Comparison of ENCODE assay signal across 8 cellular contexts in genomic region chr17:30831663-30832437, GRCh38.
DNase-seq lines count a peak whose midpoint lies in the region; ATAC-seq lines count a peak whose summit lies in the region.

ATAD5 (plus strand) TSS chr17:30831966; CDS start chr17:30832348, 382 bp downstream.

- peak; percentile 79 for ATAC-seq in GM18861 (IDR thresholded peaks at IDR 0.05; ENCODE audit: unreplicated experiment)
- peak; percentile 51 for ATAC-seq in HG03469 (IDR thresholded peaks at IDR 0.05; ENCODE audit: unreplicated experiment)

- DNase-seq in 8988T: peak; percentile 46
- peak; percentile 96 for DNase-seq in NCI-H69 (lab: John Stamatoyannopoulos, UW)
- DNase-seq in activated CD4-positive, alpha-beta T cell treated with anti-CD3 and anti-CD28 coated beads for 48 hours: peak; percentile 93
- DNase-seq in dedifferentiated amniotic fluid mesenchymal stem cell (ENCODE audit: extremely low spot score): peak; percentile 93
- peak; percentile 97 for DNase-seq in left kidney (ENCODE audit: low read depth, low spot score)
- peak; percentile 82 to 84 for DNase-seq in stimulated activated CD4-positive, alpha-beta T cell treated with anti-CD3 and anti-CD28 coated beads, Interleukin-1b, Interleukin-23, amount 100 ng/mL, for 4 hours (ENCODE audit: low read depth in 2 of 2)

Comparison
In these comparisons a context has a peak if more than half of its experiments do, and no peak if none do; other contexts are left out.
1. Peak in every context shown above with its lines: DNase-seq and ATAC-seq.
2. DNase-seq: peak in every context shown above with its lines; median percentile 97 in left kidney; 96 in NCI-H69; 93 in activated CD4-positive, alpha-beta T cell treated with anti-CD3 and anti-CD28 coated beads for 48 hours; 93 in dedifferentiated amniotic fluid mesenchymal stem cell; 83 in stimulated activated CD4-positive, alpha-beta T cell treated with anti-CD3 and anti-CD28 coated beads, Interleukin-1b, Interleukin-23, amount 100 ng/mL, for 4 hours; 46 in 8988T.